23 cellular contexts compared by ENCODE assay signal in the genomic region with DNA sequence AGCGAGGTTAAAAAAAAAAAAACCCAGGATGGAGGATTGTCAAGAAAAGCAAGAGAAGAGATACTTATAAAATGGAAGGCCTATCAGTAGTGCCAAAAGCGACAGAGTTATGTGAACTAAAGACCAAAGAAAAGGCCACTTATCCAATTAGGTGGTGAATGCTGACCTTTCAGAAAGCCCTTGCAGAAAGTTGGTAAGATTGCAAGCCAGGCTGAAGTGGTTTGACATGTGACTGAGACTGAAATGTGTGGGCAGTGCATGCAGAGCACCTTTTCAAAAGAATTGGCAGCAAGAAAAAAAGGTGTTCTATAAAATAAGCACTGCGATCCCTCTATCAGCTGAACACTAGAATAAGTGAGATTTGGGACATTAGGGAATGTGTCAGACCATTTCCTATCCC.
"Had no signal": no experiment of that assay in that cellular context is flagged by ENCODE, and none has a peak within 500 bp of the region (broad histone marks: within the 10 kb centered on the region; RNA-seq: fewer than 3 reads in every experiment).

No MANE protein-coding gene starts in this region.

- H3K4me3 ChIP-seq: neural progenitor cell, ovary, psoas muscle, right lobe of liver, sigmoid colon, stomach, thoracic aorta, thyroid gland, tibial nerve, upper lobe of right lung, uterus had no signal

- H3K9me3 ChIP-seq: ovary, psoas muscle, sigmoid colon, thoracic aorta, thyroid gland, tibial nerve, upper lobe of right lung, uterus had no signal

- H2AFZ ChIP-seq: neural progenitor cell, parathyroid adenoma had no signal

- H3K27ac ChIP-seq: neural progenitor cell, ovary, parathyroid adenoma, psoas muscle, right lobe of liver, sigmoid colon, stomach, thoracic aorta, thyroid gland, tibial nerve, upper lobe of right lung, uterus had no signal

- DNase-seq: natural killer cell; occipital lobe; ovary; posterior cingulate gyrus; psoas muscle; right cardiac atrium; right lobe of liver; sigmoid colon; small intestine; stimulated activated CD4-positive, alpha-beta T cell treated with anti-CD3 and anti-CD28 coated beads, Interleukin-15, amount 100 ng/mL, for 24 hours; stimulated activated CD4-positive, alpha-beta T cell treated with anti-CD3 and anti-CD28 coated beads, Interleukin-2, amount 100 ng/mL, for 24 hours; stimulated activated CD4-positive, alpha-beta T cell treated with anti-CD3 and anti-CD28 coated beads, Interleukin-2, amount 100 ng/mL, for 48 hours; stimulated activated CD4-positive, alpha-beta T cell treated with anti-CD3 and anti-CD28 coated beads, Interleukin-4, amount 100 ng/mL, for 24 hours; stimulated activated naive B cell treated with anti-CD40 and anti-IgM and Interleukin-4, amounts not matched to agents 10 μg/mL and 1 μg/mL and 100 μg/mL, for 72 hours; stimulated activated naive CD4-positive, alpha-beta T cell treated with Interleukin-2 at 50 U/mL for 16 hours; stomach; thyroid gland; upper lobe of right lung; uterus had no signal

- H3K9ac ChIP-seq: neural progenitor cell, parathyroid adenoma had no signal

- H3K36me3 ChIP-seq: neural progenitor cell, ovary, right lobe of liver, sigmoid colon, stomach, thoracic aorta, thyroid gland, tibial nerve, upper lobe of right lung, uterus had no signal

- H3K27me3 ChIP-seq: neural progenitor cell, ovary, right lobe of liver, sigmoid colon, stomach, thyroid gland, tibial nerve, upper lobe of right lung, uterus had no signal

- H3K4me1 ChIP-seq: parathyroid adenoma, psoas muscle, right lobe of liver, sigmoid colon, stomach, thyroid gland, tibial nerve, upper lobe of right lung, uterus had no signal

- H3K4me2 ChIP-seq: neural progenitor cell had no signal

- H3K79me2 ChIP-seq: parathyroid adenoma had no signal
